ENCODE assay signal across 33 cellular contexts in genomic region chr19:35621708-35622107, GRCh38. TPM values are rescaled to one million over a fixed set of nuclear protein-coding genes. Genes with fewer than 3 reads are reported as not detected.
"Had no signal": no experiment of that assay in that cellular context is flagged by ENCODE, and none has a peak within 500 bp of the region (broad histone marks: within the 10 kb centered on the region; RNA-seq: fewer than 3 reads in every experiment).

No MANE protein-coding gene starts in this region.

- H3K9me3 Mint-ChIP-seq: activated naive CD8-positive, alpha-beta T cell treated with anti-CD3 and anti-CD28 coated beads, Interleukin-2, amount 10 ng/mL, durations not matched to agents 7 days and 5 days; activated T-cell treated with anti-CD3 and anti-CD28 coated beads, Interleukin-2, amount 50 U/mL, for 72 hours; central memory CD8-positive, alpha-beta T cell; effector memory CD8-positive, alpha-beta T cell; natural killer cell had no signal

- H3K36me3 Mint-ChIP-seq: natural killer cell had no signal

- H3K4me1 Mint-ChIP-seq: activated naive CD8-positive, alpha-beta T cell treated with anti-CD3 and anti-CD28 coated beads, Interleukin-2, amount 10 ng/mL, durations not matched to agents 7 days and 5 days; central memory CD8-positive, alpha-beta T cell; natural killer cell had no signal

- ATAC-seq: activated T-cell treated with anti-CD3 and anti-CD28 coated beads, Interleukin-2, amount 50 U/mL, for 72 hours; effector memory CD8-positive, alpha-beta T cell; gastrocnemius medialis; left ventricle myocardium superior; natural killer cell; sciatic nerve had no signal

- H3K4me3 Mint-ChIP-seq: activated naive CD8-positive, alpha-beta T cell treated with anti-CD3 and anti-CD28 coated beads, Interleukin-2, amount 10 ng/mL, durations not matched to agents 7 days and 5 days; activated T-cell treated with anti-CD3 and anti-CD28 coated beads, Interleukin-2, amount 50 U/mL, for 72 hours; central memory CD8-positive, alpha-beta T cell; effector memory CD8-positive, alpha-beta T cell; natural killer cell had no signal

- H3K27me3 Mint-ChIP-seq: activated naive CD8-positive, alpha-beta T cell treated with anti-CD3 and anti-CD28 coated beads, Interleukin-2, amount 10 ng/mL, durations not matched to agents 7 days and 5 days; central memory CD8-positive, alpha-beta T cell; effector memory CD8-positive, alpha-beta T cell had no signal

- H3K27ac Mint-ChIP-seq: activated naive CD8-positive, alpha-beta T cell treated with anti-CD3 and anti-CD28 coated beads, Interleukin-2, amount 10 ng/mL, durations not matched to agents 7 days and 5 days; activated T-cell treated with anti-CD3 and anti-CD28 coated beads, Interleukin-2, amount 50 U/mL, for 72 hours; natural killer cell had no signal

- FAIRE-seq: colon, islet of Langerhans, small intestine, TTC549 had no signal

- DNase-seq: activated CD4-positive, alpha-beta T cell treated with anti-CD3 and anti-CD28 coated beads for 1 hour; activated CD4-positive, alpha-beta T cell treated with anti-CD3 and anti-CD28 coated beads, Interleukin-2, amount 50 U/mL, for 1 hour; activated CD8-positive, alpha-beta memory T cell treated with anti-CD3 and anti-CD28 coated beads for 24 hours; activated CD8-positive, alpha-beta memory T cell treated with anti-CD3 and anti-CD28 coated beads, Interleukin-2, amount 50 U/mL, for 48 hours; activated effector memory CD4-positive, alpha-beta T cell treated with anti-CD3 and anti-CD28 coated beads, Interleukin-2, amount 50 U/mL, for 16 hours; activated naive CD8-positive, alpha-beta T cell treated with anti-CD3 and anti-CD28 coated beads, Interleukin-2, amount 10 ng/mL, durations not matched to agents 7 days and 5 days; activated T-cell treated with anti-CD3 and anti-CD28 coated beads, Interleukin-2, amount 50 U/mL, for 72 hours; amniotic stem cell; dorsolateral prefrontal cortex; effector memory CD8-positive, alpha-beta T cell; gastrocnemius medialis; head of caudate nucleus; hypothalamus; left ventricle myocardium superior; mammary epithelial cell; midbrain; natural killer cell; nucleus accumbens; small intestine; stimulated activated CD4-positive, alpha-beta T cell treated with anti-CD3 and anti-CD28 coated beads, Interleukin-2, amount 100 ng/mL, for 24 hours; stimulated activated naive CD4-positive, alpha-beta T cell; SW 1271; upper lobe of left lung; WERI-Rb-1 had no signal

RNA-seq across cellular contexts. Expression of gene PMIS2, which starts 35.7 kb away (rescaled TPM):
- total RNA-seq: activated naive CD8-positive, alpha-beta T cell treated with anti-CD3 and anti-CD28 coated beads, Interleukin-2, amount 10 ng/mL, durations not matched to agents 7 days and 5 days; activated T-cell treated with anti-CD3 and anti-CD28 coated beads, Interleukin-2, amount 50 U/mL, for 72 hours; breast epithelium; esophagus muscularis mucosa; gastrocnemius medialis; left ventricle myocardium superior; mammary epithelial cell; natural killer cell; sciatic nerve; subcutaneous adipose tissue; T-helper 2 cell treated with Interferon-gamma antibody and Interleukin-4, amounts not matched to agents 100 ng/mL and 5 ng/mL, for 36 hours; upper lobe of left lung had no signal
